ENCODE assay signal across 15 cellular contexts in genomic region chr3:35946857-35947514, GRCh38.
A peak's percentile ranks its signal among the peaks of the same experiment; 100 is the strongest.
DNase-seq lines count a peak whose midpoint lies in the region; ATAC-seq and TF ChIP-seq lines count a peak whose summit lies in the region.
"Had no signal": no experiment of that assay in that cellular context is flagged by ENCODE, and none has a peak within 500 bp of the region (broad histone marks: within the 10 kb centered on the region; RNA-seq: fewer than 3 reads in every experiment).

No MANE protein-coding gene starts in this region.

- H3K4me3 Mint-ChIP-seq in endodermal cell = no peak overlapping the region
- H3K4me3 Mint-ChIP-seq: effector memory CD8-positive, alpha-beta T cell had no signal

- H3K27ac ChIP-seq in endodermal cell (ENCODE audit: low read depth, low read length) (no peak overlapping the region), RWPE1 (no peak overlapping the region)
- H3K27ac ChIP-seq: body of pancreas, foreskin keratinocyte, HL-60, SJCRH30, tibial artery had no signal

- 90 to 94% methylated on average over 2 of the region's 2 CpGs for WGBS in endodermal cell (ENCODE audit: insufficient coverage in 1 of 2, insufficient read length in 1 of 2), 2 experiments

- no peaks in the 10 kb centered on the region for H3K4me1 Mint-ChIP-seq in endodermal cell

- H3K36me3 Mint-ChIP-seq in endodermal cell (ENCODE audit: low read depth) = no peaks in the 10 kb centered on the region

- peak; percentile 30 for ATAC-seq in HG03354 (IDR thresholded peaks at IDR 0.05; ENCODE audit: poor library complexity, severe bottlenecking, unreplicated experiment)
- ATAC-seq in GM21447 (IDR thresholded peaks at IDR 0.05; ENCODE audit: unreplicated experiment) = no peak
- no peak for ATAC-seq in GM21381 (IDR thresholded peaks at IDR 0.05; ENCODE audit: unreplicated experiment)
- ATAC-seq: body of pancreas; effector memory CD8-positive, alpha-beta T cell had no signal

- POLR2A ChIA-PET in RWPE1 (lab: Yijun Ruan, JAX; ENCODE audit: low non-redundant PET) = no interaction called here

- no peaks in the 10 kb centered on the region for H3K27me3 ChIP-seq in endodermal cell (ENCODE audit: control insufficient read depth, insufficient read depth, low read length, poor library complexity, severe bottlenecking)
- H3K27me3 ChIP-seq: body of pancreas, SJCRH30, tibial artery had no signal

- CTCF ChIA-PET in RWPE1 (lab: Yijun Ruan, JAX) = no interaction called here

- H3K27me3 Mint-ChIP-seq in endodermal cell (ENCODE audit: insufficient read depth) = no peaks in the 10 kb centered on the region
- H3K27me3 Mint-ChIP-seq: effector memory CD8-positive, alpha-beta T cell had no signal

- no peak overlapping the region for H3K27ac Mint-ChIP-seq in endodermal cell
- H3K27ac Mint-ChIP-seq: effector memory CD8-positive, alpha-beta T cell had no signal

- no peak overlapping the region for H3K9ac ChIP-seq in endodermal cell (ENCODE audit: extremely low read depth, low read length, poor library complexity, severe bottlenecking)

- TF ChIP-seq CTCF in endodermal cell (conservative IDR thresholded peaks at IDR 0.05) = peak; percentile 2
- no peak for TF ChIP-seq CTCF in RWPE1 (conservative IDR thresholded peaks at IDR 0.05; ENCODE audit: low read depth)

- no peaks in the 10 kb centered on the region for H3K4me1 ChIP-seq in endodermal cell (ENCODE audit: control insufficient read depth, insufficient read depth, low read length)
- H3K4me1 ChIP-seq: body of pancreas, tibial artery had no signal

- peak; percentile 47 for DNase-seq in COLO668 (lab: John Stamatoyannopoulos, UW; ENCODE audit: unreplicated experiment)
- DNase-seq in NCI-H774 (lab: John Stamatoyannopoulos, UW) = peak; percentile 10
- DNase-seq in endodermal cell = no peak
- no peak for DNase-seq in RWPE1 (ENCODE audit: low spot score)
- DNase-seq in cardiac septum (ENCODE audit: low spot score) = no peak
- DNase-seq: activated gamma-delta T cell treated with Interleukin-2 at 50 U/mL for 16 hours; effector memory CD8-positive, alpha-beta T cell; tibial artery had no signal

- H3K4me3 ChIP-seq in endodermal cell (ENCODE audit: low read length) = no peak overlapping the region
- H3K4me3 ChIP-seq: body of pancreas, SJCRH30, tibial artery had no signal

- H3K9me3 Mint-ChIP-seq in endodermal cell = no peaks in the 10 kb centered on the region

- no peaks in the 10 kb centered on the region for H3K36me3 ChIP-seq in endodermal cell (ENCODE audit: control insufficient read depth, insufficient read depth, low read length)
- H3K36me3 ChIP-seq: SJCRH30, tibial artery had no signal

- intact Hi-C loops in cardiac septum (cut with DNase I) = no loop called here

- H3K9me3 ChIP-seq in endodermal cell (ENCODE audit: control insufficient read depth, low read length) = no peaks in the 10 kb centered on the region
- H3K9me3 ChIP-seq: body of pancreas, SJCRH30, tibial artery had no signal

Comparison
In these comparisons a context has a peak if more than half of its experiments do, and no peak if none do; other contexts are left out.
1. DNase-seq: peak in COLO668 (single experiment) and NCI-H774 (single experiment); none in endodermal cell (single experiment), RWPE1 (single experiment) and cardiac septum (single experiment).